In genomic region chr1:168387781-168388760, GRCh38 we compare ENCODE assay signal across 14 cellular contexts.
DNase-seq lines count a peak whose midpoint lies in the region; ATAC-seq, FAIRE-seq and TF ChIP-seq lines count a peak whose summit lies in the region.
"Had no signal": no experiment of that assay in that cellular context is flagged by ENCODE, and none has a peak within 500 bp of the region (broad histone marks: within the 10 kb centered on the region; RNA-seq: fewer than 3 reads in every experiment).

No MANE protein-coding gene starts in this region.

- TF ChIP-seq CTCF in A549 (IDR thresholded peaks at IDR 0.05) (no peak), HCT116 (IDR thresholded peaks at IDR 0.05 in 2 of 3, conservative IDR thresholded peaks at IDR 0.05 in 1 of 3; ENCODE audit: borderline replicate concordance in 1 of 3, insufficient read depth in 1 of 3, low read depth in 2 of 3, low read length in 2 of 3) (no peak)

- TF ChIP-seq EP300 in A549 (IDR thresholded peaks at IDR 0.05), result no peak

- H3K4me3 Mint-ChIP-seq in central memory CD8-positive, alpha-beta T cell, result peak overlapping the region; percentile 12

- no peaks in the 10 kb centered on the region for H4K20me1 ChIP-seq in HCT116 (ENCODE audit: insufficient read depth)

- CTCF ChIA-PET in A549 (lab: Yijun Ruan, JAX), result interaction anchor here (0.9 to 4.4 kb wide), 5 partner anchors 10 to 45 kb away, joined by 3 to 19 read pairs (median 5); no protein-coding TSS in a partner anchor
- CTCF ChIA-PET in HCT116 (lab: Charles Lee), result interaction anchor here (1.0 kb wide), 1 partner anchor 45 kb away, joined by 3 read pairs; no protein-coding TSS in a partner anchor

- no peak for TF ChIP-seq RAD21 in A549 (conservative IDR thresholded peaks at IDR 0.05 in 1 of 2, IDR thresholded peaks at IDR 0.05 in 1 of 2)
- no peak for TF ChIP-seq RAD21 in HCT116 (IDR thresholded peaks at IDR 0.05; ENCODE audit: low read depth)

- peaks cover 54% of the 10 kb centered on the region for H3K4me1 Mint-ChIP-seq in central memory CD8-positive, alpha-beta T cell

- H3K27ac ChIP-seq in A549, result no peak overlapping the region
- no peak overlapping the region for H3K27ac ChIP-seq in HCT116 (ENCODE audit: low read depth, low read length)
- H3K27ac ChIP-seq in layer of hippocampus (ENCODE audit: low read depth, low read length), result peak overlapping the region; percentile 47
- H3K27ac ChIP-seq: ascending aorta, skin epidermis had no signal

- H3K4me1 ChIP-seq in A549 (peaks cover 23% of the 10 kb centered on the region), HCT116 (ENCODE audit: control insufficient read depth in 1 of 2, insufficient read depth in 2 of 2, low read length in 2 of 2) (peaks cover 45 to 46% of the 10 kb centered on the region in 2 experiments)
- H3K4me1 ChIP-seq: ascending aorta had no signal

- 76% methylated on average over 5 of the region's 5 CpGs for WGBS in A549 (ENCODE audit: missing lambda C conversion rate)

- POLR2A ChIA-PET in A549 (lab: Yijun Ruan, JAX) (interaction anchor here (0.6 kb wide), 1 partner anchor 961 kb away, joined by 3 read pairs; no protein-coding TSS in a partner anchor), HCT116 (lab: Charles Lee) (interaction anchor here (0.6 to 0.8 kb wide), 2 partner anchors 18 to 264 kb away, joined by 3 read pairs; no protein-coding TSS in a partner anchor)

- H2AFZ ChIP-seq in HCT116 (ENCODE audit: low read depth, low read length, poor library complexity, severe bottlenecking), result peak overlapping the region; percentile 72

- H3K27me3 ChIP-seq in HCT116 (ENCODE audit: insufficient read depth, low read length) (no peaks in the 10 kb centered on the region), layer of hippocampus (ENCODE audit: control insufficient read depth, insufficient read depth, low read length) (no peaks in the 10 kb centered on the region)
- H3K27me3 ChIP-seq: ascending aorta had no signal

- peaks cover 4% of the 10 kb centered on the region for H3K36me3 Mint-ChIP-seq in central memory CD8-positive, alpha-beta T cell (ENCODE audit: insufficient read depth)
- H3K36me3 Mint-ChIP-seq: stimulated activated naive B cell treated with anti-CD40 and anti-IgM and Interleukin-4, amounts not matched to agents 10 μg/mL and 1 μg/mL and 100 μg/mL, for 72 hours had no signal

- intact Hi-C loops in HCT116 (cut with micrococcal nuclease), result no loop called here

- no peak for FAIRE-seq in A549 (lab: Jason Lieb, UNC)
- FAIRE-seq: H54, urothelium cell line had no signal

- no peaks in the 10 kb centered on the region for H3K79me2 ChIP-seq in HCT116 (ENCODE audit: insufficient read depth, low read length)

- H3K4me2 ChIP-seq in A549, result peak overlapping the region; percentile 71; the same call in 1 of the 3 replicates
- H3K4me2 ChIP-seq in HCT116 (ENCODE audit: low read length), result peak overlapping the region; percentile 64

- ATAC-seq in A549 (no peak), HCT116 (no peak), GM21447 (IDR thresholded peaks at IDR 0.05; ENCODE audit: unreplicated experiment) (no peak)
- no peak for ATAC-seq in central memory CD8-positive, alpha-beta T cell (replicated peaks; ENCODE audit: extremely low read depth, poor library complexity, severe bottlenecking)

- H3K9me3 Mint-ChIP-seq in central memory CD8-positive, alpha-beta T cell, result no peaks in the 10 kb centered on the region
- H3K9me3 Mint-ChIP-seq: stimulated activated naive B cell treated with anti-CD40 and anti-IgM and Interleukin-4, amounts not matched to agents 10 μg/mL and 1 μg/mL and 100 μg/mL, for 72 hours had no signal

- RAD21 ChIA-PET in HCT116 (lab: Charles Lee; ENCODE audit: low non-redundant PET in 1 of 2, low total read pairs in 2 of 2, uncharacterized antibody in 2 of 2, unreplicated experiment in 2 of 2), result no interaction called here

- H3K27me3 Mint-ChIP-seq in central memory CD8-positive, alpha-beta T cell, result no peaks in the 10 kb centered on the region

- H3K4me3 ChIP-seq in A549, result no peak overlapping the region
- H3K4me3 ChIP-seq in HCT116 (replicated peaks in 1 of 2; ENCODE audit: low read depth in 1 of 2, low read length in 2 of 2), result no peak overlapping the region
- H3K4me3 ChIP-seq: ascending aorta, skin epidermis had no signal

- H3K9me3 ChIP-seq in A549 (no peaks in the 10 kb centered on the region), HCT116 (ENCODE audit: control insufficient read depth in 1 of 2, insufficient read depth in 1 of 2, low read depth in 1 of 2, low read length in 2 of 2) (no peaks in the 10 kb centered on the region)
- H3K9me3 ChIP-seq: ascending aorta had no signal

- 0 out of 2 replicates have a peak overlapping the region, but pooled peaks have one; percentile 24 for H3K9ac ChIP-seq in HCT116 (ENCODE audit: low read length)

- H3K36me3 ChIP-seq in HCT116 (ENCODE audit: control insufficient read depth in 1 of 2, insufficient read depth in 2 of 2, low read length in 2 of 2), result no peaks in the 10 kb centered on the region
- H3K36me3 ChIP-seq: ascending aorta had no signal

- TF ChIP-seq POLR2A in A549 (IDR thresholded peaks at IDR 0.05; ENCODE audit: low read length) (no peak), HCT116 (IDR thresholded peaks at IDR 0.05; ENCODE audit: borderline replicate concordance, extremely low read depth, insufficient read depth, insufficient read length) (no peak)

- H3K9me2 ChIP-seq in HCT116 (ENCODE audit: insufficient read depth), result no peaks in the 10 kb centered on the region

- peak overlapping the region; percentile 93 for H3K27ac Mint-ChIP-seq in central memory CD8-positive, alpha-beta T cell (ENCODE audit: low read depth)

- no peak for DNase-seq in A549 (ENCODE audit: low read depth in 1 of 2, low spot score in 1 of 2)
- DNase-seq in HCT116 (ENCODE audit: low read depth, low spot score), result no peak
- DNase-seq in central memory CD8-positive, alpha-beta T cell (ENCODE audit: low spot score in 2 of 2), result no peak
- DNase-seq in NCI-H82 treated with DMSO at 0.1 percent for 48 hours (lab: John Stamatoyannopoulos, UW; ENCODE audit: unreplicated experiment), result no peak
- DNase-seq in activated CD8-positive, alpha-beta memory T cell treated with anti-CD3 and anti-CD28 coated beads, Interleukin-2, amount 50 U/mL, for 48 hours, result no peak
- DNase-seq in SKM-1 (lab: John Stamatoyannopoulos, UW; ENCODE audit: unreplicated experiment), result no peak
- DNase-seq: T1000 had no signal

- no TSS peak for BruUV-seq in HCT116 (replicated peaks; lab: Mats Ljungman, UMichigan)

TF ChIP-seq in A549, 52 proteins besides CTCF, POLR2A, EP300 and RAD21 (continues in another document):
- TF ChIP-seq CBX8 (IDR thresholded peaks at IDR 0.05), result no peak
- no peak for TF ChIP-seq PBX3 (IDR thresholded peaks at IDR 0.05)
- TF ChIP-seq MYC (IDR thresholded peaks at IDR 0.05; ENCODE audit: borderline replicate concordance, low read length), result no peak
- TF ChIP-seq JUNB (IDR thresholded peaks at IDR 0.05), result no peak
- TF ChIP-seq BCL3 (IDR thresholded peaks at IDR 0.05), result no peak
- TF ChIP-seq ZFP36 (IDR thresholded peaks at IDR 0.05; ENCODE audit: borderline replicate concordance, partially characterized antibody), result no peak
- no peak for TF ChIP-seq NFE2L2 (conservative IDR thresholded peaks at IDR 0.05; ENCODE audit: low read length)
- TF ChIP-seq SREBF2 (IDR thresholded peaks at IDR 0.05), result no peak

TF ChIP-seq in HCT116, 20 proteins besides CTCF, POLR2A, EP300 and RAD21:
- TF ChIP-seq TCF7L2 (IDR thresholded peaks at IDR 0.05; ENCODE audit: borderline replicate concordance, extremely low read depth, insufficient read depth, insufficient read length) (no peak), CBX3 (IDR thresholded peaks at IDR 0.05; ENCODE audit: low read depth) (no peak), POLR2AphosphoS5 (IDR thresholded peaks at IDR 0.05; ENCODE audit: low read depth, low read length) (no peak), EZH2 (IDR thresholded peaks at IDR 0.05) (no peak), SIN3A (IDR thresholded peaks at IDR 0.05; ENCODE audit: low read depth) (no peak), ZNF274 (IDR thresholded peaks at IDR 0.05; ENCODE audit: low read depth, low read length) (no peak), EGR1 (IDR thresholded peaks at IDR 0.05; ENCODE audit: low read depth) (no peak), ZFX (IDR thresholded peaks at IDR 0.05) (no peak), SRF (IDR thresholded peaks at IDR 0.05; ENCODE audit: low read depth) (no peak), ELF1 (IDR thresholded peaks at IDR 0.05; ENCODE audit: borderline replicate concordance, low read depth) (no peak), JUND (IDR thresholded peaks at IDR 0.05) (no peak), ATF3 (IDR thresholded peaks at IDR 0.05) (no peak), ZBTB33 (IDR thresholded peaks at IDR 0.05; ENCODE audit: extremely low read depth, insufficient replicate concordance, low read length) (no peak)
TF ChIP-seq in HCT116: peak in this region for 0.
